1 cellular context compared by ENCODE assay signal in the genomic region with DNA sequence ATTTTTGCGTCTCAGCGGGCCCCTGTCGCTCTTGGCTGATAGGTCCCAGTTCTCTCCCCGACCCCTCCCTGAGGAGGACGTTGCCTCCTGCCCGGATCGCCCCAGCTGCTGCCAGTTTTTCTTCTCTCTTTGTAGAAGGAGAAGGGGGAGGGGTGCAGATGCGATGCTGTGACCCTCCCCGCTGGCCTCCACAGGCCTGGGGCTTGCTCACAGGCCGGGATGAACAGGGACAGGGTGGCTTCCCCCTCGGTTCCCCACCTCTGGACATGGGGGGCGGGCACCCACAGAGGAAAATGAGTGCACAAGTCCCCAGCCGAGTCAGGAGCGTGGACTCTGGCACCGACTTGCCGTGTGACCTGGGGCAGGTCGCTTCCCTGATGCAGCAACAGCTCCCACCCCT.
TF ChIP-seq lines count a peak whose summit lies in the region.

No MANE protein-coding gene starts in this region.

TF ChIP-seq in H1, 55 proteins besides CTCF, POLR2A, EP300 and RAD21:
- no peak for TF ChIP-seq CREB1 (IDR thresholded peaks at IDR 0.05)
- TF ChIP-seq HDAC2 (IDR thresholded peaks at IDR 0.05; ENCODE audit: borderline replicate concordance in 1 of 2, low read depth in 2 of 2, low read length in 2 of 2), result no peak
- no peak for TF ChIP-seq BACH1 (IDR thresholded peaks at IDR 0.05; ENCODE audit: low read length)
- no peak for TF ChIP-seq CHD2 (IDR thresholded peaks at IDR 0.05; ENCODE audit: low read length)
- no peak for TF ChIP-seq FOSL1 (IDR thresholded peaks at IDR 0.05; ENCODE audit: insufficient read depth, low read depth, low read length)
- TF ChIP-seq SIX5 (IDR thresholded peaks at IDR 0.05; ENCODE audit: low read depth, low read length), result no peak
- no peak for TF ChIP-seq SRF (IDR thresholded peaks at IDR 0.05; ENCODE audit: low read depth, low read length)
- no peak for TF ChIP-seq SIRT6 (IDR thresholded peaks at IDR 0.05; ENCODE audit: low read length)
- no peak for TF ChIP-seq SP1 (IDR thresholded peaks at IDR 0.05; ENCODE audit: low read depth, low read length)
- TF ChIP-seq NRF1 (IDR thresholded peaks at IDR 0.05; ENCODE audit: low read depth, low read length), result no peak
- no peak for TF ChIP-seq RNF2 (IDR thresholded peaks at IDR 0.05; ENCODE audit: borderline replicate concordance, low read depth, low read length, missing control alignments, poor library complexity, severe bottlenecking)
TF ChIP-seq in H1: peak in this region for 0.
